In the genomic region with DNA sequence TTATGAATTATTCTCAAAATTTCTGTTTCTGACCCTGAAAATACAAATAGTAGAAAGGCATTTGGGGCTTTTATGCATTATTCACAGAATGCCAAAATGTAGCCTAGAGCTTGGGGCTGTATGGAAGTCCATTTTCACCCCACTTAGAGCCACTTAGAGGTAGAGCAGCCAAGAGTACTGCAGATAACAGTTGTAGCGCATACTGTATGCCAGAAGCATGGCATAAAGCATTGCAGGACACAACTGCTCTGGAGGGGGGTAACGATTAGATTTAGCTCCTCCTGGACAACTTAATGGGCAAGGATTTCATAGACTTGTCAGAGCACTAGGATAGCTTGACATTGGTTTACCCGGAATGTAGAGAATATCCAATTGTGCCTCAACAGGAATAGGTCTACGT, we compare ENCODE assay signal across 2 cellular contexts.
TF ChIP-seq lines count a peak whose summit lies in the region.

No MANE protein-coding gene starts in this region.

TF ChIP-seq in liver, 16 proteins besides CTCF, POLR2A, EP300 and RAD21:
- TF ChIP-seq FOXA1 (IDR thresholded peaks at IDR 0.05), result no peak
- no peak for TF ChIP-seq SP1 (IDR thresholded peaks at IDR 0.05)
- no peak for TF ChIP-seq REST (IDR thresholded peaks at IDR 0.05)
- no peak for TF ChIP-seq NR2F2 (IDR thresholded peaks at IDR 0.05)
- TF ChIP-seq JUND (IDR thresholded peaks at IDR 0.05), result no peak
- no peak for TF ChIP-seq RXRA (IDR thresholded peaks at IDR 0.05)
- TF ChIP-seq HNF4A (conservative IDR thresholded peaks at IDR 0.05), result no peak
- no peak for TF ChIP-seq FOXA2 (IDR thresholded peaks at IDR 0.05)
- no peak for TF ChIP-seq YY1 (IDR thresholded peaks at IDR 0.05)
- TF ChIP-seq ATF3 (IDR thresholded peaks at IDR 0.05), result no peak

TF ChIP-seq in HepG2, 621 proteins besides CTCF, POLR2A, EP300 and RAD21:
- TF ChIP-seq PBX3 (CRISPR knock-in tag; IDR thresholded peaks at IDR 0.05; ENCODE audit: borderline replicate concordance) (no peak), ZNF557 (CRISPR knock-in tag; IDR thresholded peaks at IDR 0.05) (no peak), SYNCRIP (IDR thresholded peaks at IDR 0.05; ENCODE audit: insufficient read depth, low read depth, low read length) (no peak), ZSCAN9 (CRISPR knock-in tag; IDR thresholded peaks at IDR 0.05; ENCODE audit: borderline replicate concordance) (no peak), MED13 (CRISPR knock-in tag; IDR thresholded peaks at IDR 0.05) (no peak), ZNF296 (CRISPR knock-in tag; conservative IDR thresholded peaks at IDR 0.05) (no peak), NR1H2 (CRISPR knock-in tag; IDR thresholded peaks at IDR 0.05; ENCODE audit: borderline replicate concordance, low read depth) (no peak), ZNF605 (CRISPR knock-in tag; IDR thresholded peaks at IDR 0.05) (no peak), HMG20A (CRISPR knock-in tag; IDR thresholded peaks at IDR 0.05; ENCODE audit: borderline replicate concordance) (no peak), ZFP1 (CRISPR knock-in tag; IDR thresholded peaks at IDR 0.05) (no peak), ZSCAN22 (CRISPR knock-in tag; IDR thresholded peaks at IDR 0.05) (no peak), MXI1 (IDR thresholded peaks at IDR 0.05; ENCODE audit: borderline replicate concordance, low read depth, low read length) (no peak), ISL2 (CRISPR knock-in tag; IDR thresholded peaks at IDR 0.05) (no peak), ARNT2 (CRISPR knock-in tag; IDR thresholded peaks at IDR 0.05; ENCODE audit: low read depth) (no peak), NR3C1 (CRISPR knock-in tag; IDR thresholded peaks at IDR 0.05) (no peak), KLF11 (CRISPR knock-in tag; IDR thresholded peaks at IDR 0.05) (no peak), ZNF550 (CRISPR knock-in tag; IDR thresholded peaks at IDR 0.05; ENCODE audit: borderline replicate concordance) (no peak), MYNN (CRISPR knock-in tag; IDR thresholded peaks at IDR 0.05; ENCODE audit: low read depth) (no peak)
